Comparison of ENCODE assay signal across 8 cellular contexts in genomic region chr3:125766285-125766826, GRCh38.
A peak's percentile ranks its signal among the peaks of the same experiment; 100 is the strongest.
DNase-seq lines count a peak whose midpoint lies in the region; TF ChIP-seq lines count a peak whose summit lies in the region.
"Not testable (repeated sequence)": the region's sequence is repeated elsewhere in the genome, so short reads cannot be mapped to it uniquely, and the experiment has no call there.

No MANE protein-coding gene starts in this region.

- DNase-seq in CD1c-positive myeloid dendritic cell (ENCODE audit: extremely low spot score): peak; percentile 42
- DNase-seq in HFFc6: peak; percentile 10
- DNase-seq in NCI-H748 (lab: John Stamatoyannopoulos, UW; ENCODE audit: unreplicated experiment): peak; percentile 64
- DNase-seq in activated CD4-positive, alpha-beta T cell treated with anti-CD3 and anti-CD28 coated beads for 48 hours: peak; percentile 72
- DNase-seq in brain microvascular endothelial cell: peak; percentile 9
- peak; percentile 61 for DNase-seq in right atrium auricular region (ENCODE audit: low spot score)
- DNase-seq in stimulated activated CD8-positive, alpha-beta memory T cell treated with anti-CD3 and anti-CD28 coated beads, Interleukin-4, amount 100 ng/mL, for 24 hours (ENCODE audit: low read depth): peak; percentile 45

- not testable (repeated sequence) for H3K36me3 Mint-ChIP-seq in HFFc6 (ENCODE audit: low read depth)

- H3K9me3 Mint-ChIP-seq in HFFc6: not testable (repeated sequence)

- H3K4me1 Mint-ChIP-seq in HFFc6 (ENCODE audit: low read depth): not testable (repeated sequence)

- H3K4me3 ChIP-seq in brain microvascular endothelial cell (ENCODE audit: low read depth, low read length): peak overlapping the region; percentile 45
- H3K4me3 ChIP-seq in right atrium auricular region: peak overlapping the region; percentile 28 to 56
- peak overlapping the region in 1 of 2 experiments; percentile 45 for H3K4me3 ChIP-seq in neutrophil (ENCODE audit: low read depth in 1 of 2, low read length in 1 of 2)

- H3K27me3 ChIP-seq in brain microvascular endothelial cell (replicated peaks); right atrium auricular region: not testable (repeated sequence)
- H3K27me3 ChIP-seq in neutrophil: peaks cover 67% of the 10 kb centered on the region

- peaks cover 19% of the 10 kb centered on the region for H3K27me3 Mint-ChIP-seq in HFFc6 (ENCODE audit: insufficient read depth)

- H3K27ac Mint-ChIP-seq in HFFc6: not testable (repeated sequence)

- H3K4me3 Mint-ChIP-seq in HFFc6: peak overlapping the region; percentile 69

- H3K4me1 ChIP-seq in right atrium auricular region; neutrophil (ENCODE audit: control insufficient read depth in 1 of 2, insufficient read depth in 1 of 2, low read depth in 1 of 2, low read length in 1 of 2): not testable (repeated sequence)

- not testable (repeated sequence) for H3K36me3 ChIP-seq in brain microvascular endothelial cell (replicated peaks); right atrium auricular region; neutrophil

- H3K27ac ChIP-seq in brain microvascular endothelial cell, neutrophil: not testable (repeated sequence)
- H3K27ac ChIP-seq in right atrium auricular region: peak overlapping the region in 1 of 2 donors; percentile 46

- H3K9me3 ChIP-seq in right atrium auricular region, neutrophil: not testable (repeated sequence)

- in situ Hi-C loops in brain microvascular endothelial cell (cut with HindIII; ENCODE audit: low pct_ligation_motif_present, low sequenced_read_pairs): not testable (repeated sequence)

- peak; percentile 88 for TF ChIP-seq CTCF in HFFc6 (IDR thresholded peaks at IDR 0.05)
- peak; percentile 41 for TF ChIP-seq CTCF in brain microvascular endothelial cell (IDR thresholded peaks at IDR 0.05; ENCODE audit: low read depth, low read length, missing control alignments)
- TF ChIP-seq CTCF in right atrium auricular region (IDR thresholded peaks at IDR 0.05): peak; percentile 85 to 92
- TF ChIP-seq CTCF in neutrophil (IDR thresholded peaks at IDR 0.05): peak; percentile 70

Comparison
In these comparisons a context has a peak if more than half of its experiments do, and no peak if none do; other contexts are left out.
1. DNase-seq: peak in every context shown above with its lines; median percentile 72 in activated CD4-positive, alpha-beta T cell treated with anti-CD3 and anti-CD28 coated beads for 48 hours; 64 in NCI-H748; 61 in right atrium auricular region; 45 in stimulated activated CD8-positive, alpha-beta memory T cell treated with anti-CD3 and anti-CD28 coated beads, Interleukin-4, amount 100 ng/mL, for 24 hours; 42 in CD1c-positive myeloid dendritic cell; 10 in HFFc6; 9 in brain microvascular endothelial cell.